ENCODE assay signal across 24 cellular contexts in the genomic region with DNA sequence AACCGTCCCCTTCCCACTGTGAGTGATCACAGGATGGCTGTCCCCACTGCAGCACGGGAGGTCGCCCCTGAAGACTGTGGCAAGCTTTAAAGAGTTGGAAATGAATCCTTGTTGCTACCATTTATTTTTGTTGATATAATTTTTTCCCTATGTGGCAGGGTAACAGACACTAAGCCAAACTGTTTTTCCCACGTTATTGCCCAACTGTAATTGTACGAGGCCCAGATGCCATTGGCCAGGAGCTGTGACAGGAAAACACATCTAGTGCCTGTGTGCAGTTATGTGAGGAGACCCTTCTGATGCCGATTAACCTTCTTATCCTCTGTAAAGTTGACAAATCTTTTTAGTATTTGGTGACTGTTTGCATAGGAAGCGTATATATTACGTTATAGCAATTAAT.
"Had no signal": no experiment of that assay in that cellular context is flagged by ENCODE, and none has a peak within 500 bp of the region (broad histone marks: within the 10 kb centered on the region; RNA-seq: fewer than 3 reads in every experiment).

No MANE protein-coding gene starts in this region.

- H3K9me3 ChIP-seq: neutrophil, right atrium auricular region, suprapubic skin, transverse colon had no signal

- ATAC-seq: left lobe of liver; naive thymus-derived CD4-positive, alpha-beta T cell; sciatic nerve; stimulated activated naive CD8-positive, alpha-beta T cell treated with anti-CD3 and anti-CD28 coated beads, Interleukin-15, amount 100 ng/mL, for 72 hours had no signal

- H3K36me3 ChIP-seq: neutrophil, right atrium auricular region had no signal

- H3K27me3 ChIP-seq: neutrophil, right atrium auricular region, suprapubic skin, transverse colon had no signal

- FAIRE-seq: endometrium, frontal cortex, keratinocyte had no signal

- H3K4me3 ChIP-seq: coronary artery, lung, right atrium auricular region, smooth muscle cell, suprapubic skin, transverse colon had no signal

- H3K4me2 ChIP-seq: smooth muscle cell had no signal

- H3K4me1 ChIP-seq: right atrium auricular region, suprapubic skin, transverse colon had no signal

- DNase-seq: dermis blood vessel endothelial cell; effector memory CD4-positive, alpha-beta T cell; erythroblast; midbrain; naive thymus-derived CD4-positive, alpha-beta T cell; stimulated activated CD4-positive, alpha-beta T cell treated with anti-CD3 and anti-CD28 coated beads, Interleukin-12 subunit alpha, Interleukin-12 subunit beta, amount 100 ng/mL, for 4 hours; stimulated activated CD4-positive, alpha-beta T cell treated with anti-CD3 and anti-CD28 coated beads, Interleukin-1b, Interleukin-23, amount 100 ng/mL, for 48 hours; stimulated activated CD4-positive, alpha-beta T cell treated with anti-CD3 and anti-CD28 coated beads, Interleukin-4, amount 100 ng/mL, for 1 hour; stimulated activated CD8-positive, alpha-beta memory T cell treated with anti-CD3 and anti-CD28 coated beads, Interleukin-4, amount 100 ng/mL, for 48 hours; stimulated activated naive CD4-positive, alpha-beta T cell; stimulated activated naive CD8-positive, alpha-beta T cell treated with anti-CD3 and anti-CD28 coated beads, Interleukin-15, amount 100 ng/mL, for 72 hours; transverse colon had no signal

- H3K27ac ChIP-seq: coronary artery, neutrophil, parathyroid adenoma, right atrium auricular region, suprapubic skin, transverse colon had no signal

- H3K9ac ChIP-seq: parathyroid adenoma had no signal

- H2AFZ ChIP-seq: parathyroid adenoma had no signal
